14 cellular contexts compared by ENCODE assay signal in genomic region chrX:327660-328126, GRCh38.
"Had no signal": no experiment of that assay in that cellular context is flagged by ENCODE, and none has a peak within 500 bp of the region (broad histone marks: within the 10 kb centered on the region; RNA-seq: fewer than 3 reads in every experiment).

No MANE protein-coding gene starts in this region.

- H3K27ac Mint-ChIP-seq: activated CD4-positive, alpha-beta memory T cell treated with anti-CD3 and anti-CD28 coated beads, Interleukin-2, amount 10 ng/mL, durations not matched to agents 7 days and 5 days; activated naive CD4-positive, alpha-beta T cell treated with anti-CD3 and anti-CD28 coated beads for 36 hours; activated T-cell treated with anti-CD3 and anti-CD28 coated beads, Interleukin-2, amount 50 U/mL, for 72 hours; effector memory CD8-positive, alpha-beta T cell; nephron; T-helper 2 cell treated with Interferon-gamma antibody and Interleukin-4, amounts not matched to agents 5 μg/mL and 100 μg/mL, for 36 hours; type B pancreatic cell had no signal

- H3K36me3 Mint-ChIP-seq: type B pancreatic cell had no signal

- ATAC-seq: activated T-cell treated with anti-CD3 and anti-CD28 coated beads, Interleukin-2, amount 50 U/mL, for 72 hours; effector memory CD8-positive, alpha-beta T cell had no signal

- H3K9me3 Mint-ChIP-seq: activated naive CD4-positive, alpha-beta T cell treated with anti-CD3 and anti-CD28 coated beads for 36 hours; activated T-cell treated with anti-CD3 and anti-CD28 coated beads, Interleukin-2, amount 50 U/mL, for 72 hours; effector memory CD8-positive, alpha-beta T cell; nephron; T-helper 2 cell treated with Interferon-gamma antibody and Interleukin-4, amounts not matched to agents 5 μg/mL and 100 μg/mL, for 36 hours; type B pancreatic cell had no signal

- H3K4me3 Mint-ChIP-seq: activated CD4-positive, alpha-beta memory T cell treated with anti-CD3 and anti-CD28 coated beads, Interleukin-2, amount 10 ng/mL, durations not matched to agents 7 days and 5 days; activated naive CD4-positive, alpha-beta T cell treated with anti-CD3 and anti-CD28 coated beads for 36 hours; activated T-cell treated with anti-CD3 and anti-CD28 coated beads, Interleukin-2, amount 50 U/mL, for 72 hours; effector memory CD8-positive, alpha-beta T cell; nephron; T-helper 2 cell treated with Interferon-gamma antibody and Interleukin-4, amounts not matched to agents 5 μg/mL and 100 μg/mL, for 36 hours; type B pancreatic cell had no signal

- DNase-seq: activated CD4-positive, alpha-beta memory T cell treated with anti-CD3 and anti-CD28 coated beads, Interleukin-2, amount 10 ng/mL, durations not matched to agents 7 days and 5 days; activated CD4-positive, alpha-beta T cell treated with anti-CD3 and anti-CD28 coated beads for 1 hour; activated naive CD4-positive, alpha-beta T cell treated with anti-CD3 and anti-CD28 coated beads for 36 hours; activated T-cell treated with anti-CD3 and anti-CD28 coated beads, Interleukin-2, amount 50 U/mL, for 72 hours; central memory CD4-positive, alpha-beta T cell; effector memory CD8-positive, alpha-beta T cell; hypothalamus; retina; SJCRH30; stimulated activated CD4-positive, alpha-beta T cell treated with anti-CD3 and anti-CD28 coated beads, Interleukin-2, amount 100 ng/mL, for 24 hours; stimulated activated naive CD4-positive, alpha-beta T cell treated with Interleukin-2 at 50 U/mL for 16 hours had no signal
